In the genomic region with DNA sequence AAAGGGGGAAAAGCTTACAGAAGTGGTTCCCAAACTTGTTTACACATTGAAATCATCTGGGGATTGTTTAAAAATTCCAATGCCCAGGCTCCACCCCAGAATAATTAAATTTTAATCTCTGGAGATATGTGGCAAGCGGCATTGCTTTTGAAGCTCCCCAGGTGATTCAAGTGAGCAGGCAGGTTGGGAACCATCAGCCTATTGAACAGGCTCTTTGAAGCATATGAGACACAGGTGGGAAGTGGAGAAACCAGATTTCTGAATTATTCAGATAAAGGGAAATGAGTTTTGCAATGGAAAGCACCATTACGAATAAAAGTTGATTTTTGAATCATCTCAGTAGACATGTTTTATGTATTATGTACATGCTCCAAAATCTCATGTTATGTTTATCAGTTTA, we compare ENCODE assay signal across 30 cellular contexts. TPM values are rescaled to one million over a fixed set of nuclear protein-coding genes. Genes with fewer than 3 reads are reported as not detected.
"Had no signal": no experiment of that assay in that cellular context is flagged by ENCODE, and none has a peak within 500 bp of the region (broad histone marks: within the 10 kb centered on the region; RNA-seq: fewer than 3 reads in every experiment).

No MANE protein-coding gene starts in this region.

- H3K27ac Mint-ChIP-seq: activated CD4-positive, alpha-beta T cell treated with anti-CD3 and anti-CD28 coated beads, Interleukin-2, amount 10 ng/mL, durations not matched to agents 7 days and 5 days; activated CD8-positive, alpha-beta T cell treated with anti-CD3 and anti-CD28 coated beads, Interleukin-2, amount 10 ng/mL, durations not matched to agents 7 days and 5 days; activated naive CD4-positive, alpha-beta T cell treated with anti-CD3 and anti-CD28 coated beads, Interleukin-2, amount 50 U/mL, for 24 hours; activated naive CD8-positive, alpha-beta T cell treated with anti-CD3 and anti-CD28 coated beads, Interleukin-2, amount 10 ng/mL, durations not matched to agents 7 days and 5 days; activated T-cell treated with anti-CD3 and anti-CD28 coated beads, Interleukin-2, amount 50 U/mL, for 24 hours; activated T-cell treated with anti-CD3 and anti-CD28 coated beads, Interleukin-2, amount 50 U/mL, for 72 hours; dendritic cell treated with granulocyte-macrophage colony-stimulating factor and Interleukin-4, amounts not matched to agents 40 ng/mL and 50 ng/mL, for 4 days had no signal

- H3K9me3 Mint-ChIP-seq: activated CD4-positive, alpha-beta T cell treated with anti-CD3 and anti-CD28 coated beads, Interleukin-2, amount 10 ng/mL, durations not matched to agents 7 days and 5 days; activated naive CD4-positive, alpha-beta T cell treated with anti-CD3 and anti-CD28 coated beads, Interleukin-2, amount 50 U/mL, for 24 hours; activated naive CD8-positive, alpha-beta T cell treated with anti-CD3 and anti-CD28 coated beads, Interleukin-2, amount 10 ng/mL, durations not matched to agents 7 days and 5 days; activated T-cell treated with anti-CD3 and anti-CD28 coated beads, Interleukin-2, amount 50 U/mL, for 24 hours; activated T-cell treated with anti-CD3 and anti-CD28 coated beads, Interleukin-2, amount 50 U/mL, for 72 hours; central memory CD8-positive, alpha-beta T cell; dendritic cell treated with granulocyte-macrophage colony-stimulating factor and Interleukin-4, amounts not matched to agents 40 ng/mL and 50 ng/mL, for 4 days; effector memory CD8-positive, alpha-beta T cell had no signal

- ATAC-seq: activated CD8-positive, alpha-beta T cell treated with anti-CD3 and anti-CD28 coated beads, Interleukin-2, amount 10 ng/mL, durations not matched to agents 7 days and 5 days; effector memory CD8-positive, alpha-beta T cell; foreskin keratinocyte; gastrocnemius medialis; heart left ventricle had no signal

- DNase-seq: activated CD4-positive, alpha-beta T cell treated with anti-CD3 and anti-CD28 coated beads for 4 hours; activated CD4-positive, alpha-beta T cell treated with anti-CD3 and anti-CD28 coated beads, Interleukin-2, amount 10 ng/mL, durations not matched to agents 7 days and 5 days; activated CD4-positive, alpha-beta T cell treated with anti-CD3 and anti-CD28 coated beads, Interleukin-2, amount 50 U/mL, for 48 hours; activated CD4-positive, CD25-positive, alpha-beta regulatory T cell; activated CD4-positive, CD25-positive, alpha-beta regulatory T cell treated with anti-CD3 and anti-CD28 coated beads, Interleukin-2, amount 50 U/mL, for 72 hours; activated CD8-positive, alpha-beta memory T cell treated with anti-CD3 and anti-CD28 coated beads, Interleukin-2, amount 50 U/mL, for 48 hours; activated CD8-positive, alpha-beta T cell treated with anti-CD3 and anti-CD28 coated beads, Interleukin-2, amount 10 ng/mL, durations not matched to agents 7 days and 5 days; activated effector memory CD4-positive, alpha-beta T cell treated with Interleukin-2 at 50 U/mL for 16 hours; activated gamma-delta T cell treated with Interleukin-2 at 50 U/mL for 16 hours; activated naive CD4-positive, alpha-beta T cell treated with Interleukin-2 at 50 U/mL for 16 hours; activated naive CD8-positive, alpha-beta T cell treated with anti-CD3 and anti-CD28 coated beads, Interleukin-2, amount 10 ng/mL, durations not matched to agents 7 days and 5 days; activated T-cell treated with anti-CD3 and anti-CD28 coated beads for 4 hours; activated T-cell treated with anti-CD3 and anti-CD28 coated beads, Interleukin-2, amount 50 U/mL, for 24 hours; activated T-cell treated with anti-CD3 and anti-CD28 coated beads, Interleukin-2, amount 50 U/mL, for 72 hours; amniotic stem cell; anterior cingulate cortex; brain microvascular endothelial cell; effector CD4-positive, alpha-beta T cell; effector memory CD8-positive, alpha-beta T cell; foreskin keratinocyte; gastrocnemius medialis; glutamatergic neuron; heart left ventricle; SW 1271; T-helper 2 cell had no signal

- H3K27me3 Mint-ChIP-seq: activated CD4-positive, alpha-beta T cell treated with anti-CD3 and anti-CD28 coated beads, Interleukin-2, amount 10 ng/mL, durations not matched to agents 7 days and 5 days; activated naive CD4-positive, alpha-beta T cell treated with anti-CD3 and anti-CD28 coated beads, Interleukin-2, amount 50 U/mL, for 24 hours; activated naive CD8-positive, alpha-beta T cell treated with anti-CD3 and anti-CD28 coated beads, Interleukin-2, amount 10 ng/mL, durations not matched to agents 7 days and 5 days; activated T-cell treated with anti-CD3 and anti-CD28 coated beads, Interleukin-2, amount 50 U/mL, for 24 hours; central memory CD8-positive, alpha-beta T cell; dendritic cell treated with granulocyte-macrophage colony-stimulating factor and Interleukin-4, amounts not matched to agents 40 ng/mL and 50 ng/mL, for 4 days; effector memory CD8-positive, alpha-beta T cell had no signal

- H3K4me3 Mint-ChIP-seq: activated CD4-positive, alpha-beta T cell treated with anti-CD3 and anti-CD28 coated beads, Interleukin-2, amount 10 ng/mL, durations not matched to agents 7 days and 5 days; activated CD8-positive, alpha-beta T cell treated with anti-CD3 and anti-CD28 coated beads, Interleukin-2, amount 10 ng/mL, durations not matched to agents 7 days and 5 days; activated naive CD4-positive, alpha-beta T cell treated with anti-CD3 and anti-CD28 coated beads, Interleukin-2, amount 50 U/mL, for 24 hours; activated naive CD8-positive, alpha-beta T cell treated with anti-CD3 and anti-CD28 coated beads, Interleukin-2, amount 10 ng/mL, durations not matched to agents 7 days and 5 days; activated T-cell treated with anti-CD3 and anti-CD28 coated beads, Interleukin-2, amount 50 U/mL, for 24 hours; activated T-cell treated with anti-CD3 and anti-CD28 coated beads, Interleukin-2, amount 50 U/mL, for 72 hours; central memory CD8-positive, alpha-beta T cell; dendritic cell treated with granulocyte-macrophage colony-stimulating factor and Interleukin-4, amounts not matched to agents 40 ng/mL and 50 ng/mL, for 4 days; effector memory CD8-positive, alpha-beta T cell had no signal

RNA-seq across cellular contexts. Expression of gene NOSTRIN, which starts 57.6 kb away (rescaled TPM):
- total RNA-seq: activated CD4-positive, alpha-beta T cell treated with anti-CD3 and anti-CD28 coated beads, Interleukin-2, amount 10 ng/mL, durations not matched to agents 7 days and 5 days; activated CD8-positive, alpha-beta T cell treated with anti-CD3 and anti-CD28 coated beads, Interleukin-2, amount 10 ng/mL, durations not matched to agents 7 days and 5 days; activated naive CD8-positive, alpha-beta T cell treated with anti-CD3 and anti-CD28 coated beads, Interleukin-2, amount 10 ng/mL, durations not matched to agents 7 days and 5 days; activated T-cell treated with anti-CD3 and anti-CD28 coated beads, Interleukin-2, amount 50 U/mL, for 72 hours; astrocyte; foreskin keratinocyte; T-helper 1 cell treated with Interleukin-12 subunit alpha and Interleukin-12 subunit beta and Interleukin-4 antibody, amounts not matched to agents 30 ng/mL and 1 ng/mL, for 36 hours had no signal
